In the genomic region with DNA sequence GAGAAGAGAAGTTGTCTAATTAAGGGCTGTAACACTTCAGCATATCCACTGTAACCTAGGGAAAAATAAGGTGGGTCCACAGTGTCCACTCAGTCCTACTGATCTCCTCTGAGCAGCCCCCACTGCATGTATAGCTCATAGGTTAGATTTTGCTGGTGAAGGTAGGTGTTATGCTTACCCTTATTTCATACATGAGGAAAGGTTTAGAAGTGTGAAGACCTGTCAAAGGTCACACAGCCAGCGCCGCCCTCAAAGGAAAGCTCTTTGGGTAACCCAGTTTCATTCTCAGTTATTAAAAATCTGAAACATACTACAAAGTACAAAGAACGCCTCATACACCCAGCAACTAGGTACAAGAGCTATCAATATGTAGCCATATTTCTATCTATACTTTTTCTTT, we compare ENCODE assay signal across 1 cellular context.
TF ChIP-seq lines count a peak whose summit lies in the region.

No MANE protein-coding gene starts in this region.

TF ChIP-seq in IMR-90, 13 proteins besides CTCF, POLR2A, EP300 and RAD21 (continued from another document):
- TF ChIP-seq, protein P1, sequence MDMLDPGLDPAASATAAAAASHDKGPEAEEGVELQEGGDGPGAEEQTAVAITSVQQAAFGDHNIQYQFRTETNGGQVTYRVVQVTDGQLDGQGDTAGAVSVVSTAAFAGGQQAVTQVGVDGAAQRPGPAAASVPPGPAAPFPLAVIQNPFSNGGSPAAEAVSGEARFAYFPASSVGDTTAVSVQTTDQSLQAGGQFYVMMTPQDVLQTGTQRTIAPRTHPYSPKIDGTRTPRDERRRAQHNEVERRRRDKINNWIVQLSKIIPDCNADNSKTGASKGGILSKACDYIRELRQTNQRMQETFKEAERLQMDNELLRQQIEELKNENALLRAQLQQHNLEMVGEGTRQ (IDR thresholded peaks at IDR 0.05; ENCODE audit: low read depth, low read length) = no peak
TF ChIP-seq in IMR-90: peak in this region for 0.
